10 cellular contexts compared by ENCODE assay signal in the genomic region with DNA sequence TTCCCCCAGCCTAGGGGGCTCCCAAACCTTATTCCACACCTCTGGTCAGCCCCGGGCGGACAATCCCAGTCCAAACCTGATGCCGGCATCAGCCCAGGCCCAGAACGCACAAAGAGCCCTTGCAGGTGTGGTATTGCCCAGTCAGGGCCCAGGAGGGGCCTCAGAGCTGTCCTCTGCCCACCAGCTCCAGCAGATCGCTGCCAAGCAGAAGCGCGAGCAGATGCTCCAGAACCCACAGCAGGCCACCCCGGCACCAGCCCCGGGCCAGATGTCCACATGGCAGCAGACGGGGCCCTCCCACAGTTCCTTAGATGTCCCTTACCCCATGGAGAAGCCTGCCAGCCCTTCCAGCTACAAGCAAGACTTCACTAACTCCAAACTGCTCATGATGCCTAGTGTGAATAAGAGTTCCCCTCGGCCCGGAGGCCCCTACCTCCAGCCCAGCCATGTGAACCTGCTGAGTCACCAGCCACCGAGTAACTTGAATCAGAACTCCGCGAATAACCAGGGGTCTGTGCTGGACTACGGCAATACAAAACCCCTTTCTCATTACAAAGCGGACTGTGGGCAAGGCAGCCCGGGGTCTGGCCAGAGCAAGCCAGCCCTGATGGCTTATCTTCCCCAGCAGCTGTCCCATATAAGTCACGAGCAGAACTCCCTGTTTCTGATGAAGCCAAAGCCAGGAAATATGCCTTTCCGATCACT. TPM values are rescaled to one million over a fixed set of nuclear protein-coding genes. Genes with fewer than 3 reads are reported as not detected.
A peak's percentile ranks its signal among the peaks of the same experiment; 100 is the strongest.
DNase-seq lines count a peak whose midpoint lies in the region; ATAC-seq and TF ChIP-seq lines count a peak whose summit lies in the region.
"Had no signal": no experiment of that assay in that cellular context is flagged by ENCODE, and none has a peak within 500 bp of the region (broad histone marks: within the 10 kb centered on the region; RNA-seq: fewer than 3 reads in every experiment).

No MANE protein-coding gene starts in this region.

- no peaks in the 10 kb centered on the region for H3K27me3 Mint-ChIP-seq in activated T-cell treated with anti-CD3 and anti-CD28 coated beads, Interleukin-2, amount 50 U/mL, for 24 hours
- no peaks in the 10 kb centered on the region for H3K27me3 Mint-ChIP-seq in activated T-cell treated with anti-CD3 and anti-CD28 coated beads, Interleukin-2, amount 50 U/mL, for 4 hours (ENCODE audit: low read depth)
- no peaks in the 10 kb centered on the region for H3K27me3 Mint-ChIP-seq in naive thymus-derived CD4-positive, alpha-beta T cell

- TF ChIP-seq CTCF in astrocyte of the spinal cord (IDR thresholded peaks at IDR 0.05; ENCODE audit: low read depth, low read length), result no peak
- TF ChIP-seq CTCF in thoracic aorta (IDR thresholded peaks at IDR 0.05), result no peak

- H3K4me3 ChIP-seq in astrocyte of the spinal cord (ENCODE audit: low read depth, low read length) (peak overlapping the region; percentile 8), thoracic aorta (no peak overlapping the region)
- H3K4me3 ChIP-seq in naive thymus-derived CD4-positive, alpha-beta T cell (ENCODE audit: low read length), result no peak overlapping the region

- no peaks in the 10 kb centered on the region for H3K9me3 Mint-ChIP-seq in activated T-cell treated with anti-CD3 and anti-CD28 coated beads, Interleukin-2, amount 50 U/mL, for 24 hours
- H3K9me3 Mint-ChIP-seq in activated T-cell treated with anti-CD3 and anti-CD28 coated beads, Interleukin-2, amount 50 U/mL, for 4 hours, result no peaks in the 10 kb centered on the region
- H3K9me3 Mint-ChIP-seq in naive thymus-derived CD4-positive, alpha-beta T cell, result no peaks in the 10 kb centered on the region

- H3K4me3 Mint-ChIP-seq in activated T-cell treated with anti-CD3 and anti-CD28 coated beads, Interleukin-2, amount 50 U/mL, for 24 hours, result no peak overlapping the region
- H3K4me3 Mint-ChIP-seq in activated T-cell treated with anti-CD3 and anti-CD28 coated beads, Interleukin-2, amount 50 U/mL, for 4 hours, result no peak overlapping the region
- no peak overlapping the region for H3K4me3 Mint-ChIP-seq in naive thymus-derived CD4-positive, alpha-beta T cell

- intact Hi-C loops in naive thymus-derived CD4-positive, alpha-beta T cell (cut with micrococcal nuclease), result no loop called here

- H3K4me1 ChIP-seq in thoracic aorta (ENCODE audit: control insufficient read depth in 1 of 2, low read depth in 2 of 2), result peaks cover 31 to 58% of the 10 kb centered on the region in 2 donors
- peaks cover 7 to 13% of the 10 kb centered on the region in 2 donors for H3K4me1 ChIP-seq in naive thymus-derived CD4-positive, alpha-beta T cell (ENCODE audit: control insufficient read depth in 2 of 2, insufficient read depth in 2 of 2, low read length in 2 of 2)

- peak overlapping the region; percentile 80 for H3K27ac Mint-ChIP-seq in activated T-cell treated with anti-CD3 and anti-CD28 coated beads, Interleukin-2, amount 50 U/mL, for 24 hours
- H3K27ac Mint-ChIP-seq in naive thymus-derived CD4-positive, alpha-beta T cell, result no peak overlapping the region

- DNase-seq in activated T-cell treated with anti-CD3 and anti-CD28 coated beads, Interleukin-2, amount 50 U/mL, for 24 hours, result no peak
- no peak for DNase-seq in activated T-cell treated with anti-CD3 and anti-CD28 coated beads, Interleukin-2, amount 50 U/mL, for 4 hours
- DNase-seq in astrocyte of the spinal cord (ENCODE audit: low read depth, low spot score) (peak; percentile 79), kidney glomerular epithelial cell (lab: John Stamatoyannopoulos, UW) (peak; percentile 10), thoracic aorta (ENCODE audit: low spot score) (no peak), NAMALWA (ENCODE audit: low spot score) (no peak)
- DNase-seq in naive thymus-derived CD4-positive, alpha-beta T cell, result no peak
- DNase-seq: Karpas-422 had no signal

- H3K27ac ChIP-seq in thoracic aorta, result peak overlapping the region; percentile 72 to 80
- H3K27ac ChIP-seq in naive thymus-derived CD4-positive, alpha-beta T cell (ENCODE audit: low read depth, low read length), result no peak overlapping the region
- H3K27ac ChIP-seq: foreskin keratinocyte had no signal

- POLR2A ChIA-PET in naive thymus-derived CD4-positive, alpha-beta T cell (lab: Charles Lee), result interaction anchor here (0.6 to 1.1 kb wide), 3 partner anchors 17 to 204 kb away, joined by 3 to 4 read pairs (median 3); no protein-coding TSS in a partner anchor

- H3K36me3 ChIP-seq in thoracic aorta, result peaks cover 21% of the 10 kb centered on the region
- H3K36me3 ChIP-seq in naive thymus-derived CD4-positive, alpha-beta T cell (ENCODE audit: control insufficient read depth in 2 of 3, insufficient read depth in 3 of 3, low read length in 3 of 3), result peaks cover 5 to 59% (median 13%) of the 10 kb centered on the region in 3 experiments

- peaks cover 71% of the 10 kb centered on the region for H3K4me1 Mint-ChIP-seq in activated T-cell treated with anti-CD3 and anti-CD28 coated beads, Interleukin-2, amount 50 U/mL, for 24 hours (ENCODE audit: low read depth)
- peaks cover 26% of the 10 kb centered on the region for H3K4me1 Mint-ChIP-seq in activated T-cell treated with anti-CD3 and anti-CD28 coated beads, Interleukin-2, amount 50 U/mL, for 4 hours (ENCODE audit: low read depth)
- peaks cover 31 to 48% (median 37%) of the 10 kb centered on the region in 7 donors for H3K4me1 Mint-ChIP-seq in naive thymus-derived CD4-positive, alpha-beta T cell

- H3K27me3 ChIP-seq in thoracic aorta (replicated peaks; ENCODE audit: insufficient read depth), result no peaks in the 10 kb centered on the region
- no peaks in the 10 kb centered on the region for H3K27me3 ChIP-seq in naive thymus-derived CD4-positive, alpha-beta T cell (ENCODE audit: control insufficient read depth in 2 of 2, insufficient read depth in 2 of 2, low read length in 2 of 2)
- H3K27me3 ChIP-seq: foreskin keratinocyte had no signal

- CTCF ChIA-PET in naive thymus-derived CD4-positive, alpha-beta T cell (lab: Charles Lee), result interaction anchor here (0.8 kb wide), 1 partner anchor 382 kb away, joined by 4 read pairs; no protein-coding TSS in a partner anchor

- in situ Hi-C loops in astrocyte of the spinal cord (cut with HindIII; ENCODE audit: low sequenced_read_pairs), result no loop called here

- no peak for ATAC-seq in activated T-cell treated with anti-CD3 and anti-CD28 coated beads, Interleukin-2, amount 50 U/mL, for 4 hours
- ATAC-seq in thoracic aorta (ENCODE audit: insufficient number of reproducible peaks, low FRiP score, low read depth) (no peak), HG03460 (IDR thresholded peaks at IDR 0.05; ENCODE audit: unreplicated experiment) (no peak)
- ATAC-seq in naive thymus-derived CD4-positive, alpha-beta T cell, result no peak

- no peaks in the 10 kb centered on the region for H3K9me3 ChIP-seq in thoracic aorta
- no peaks in the 10 kb centered on the region for H3K9me3 ChIP-seq in naive thymus-derived CD4-positive, alpha-beta T cell (ENCODE audit: control insufficient read depth in 2 of 3, low read length in 3 of 3)

- H3K36me3 Mint-ChIP-seq in activated T-cell treated with anti-CD3 and anti-CD28 coated beads, Interleukin-2, amount 50 U/mL, for 24 hours (ENCODE audit: low read depth), result peaks cover 66% of the 10 kb centered on the region
- peaks cover 23% of the 10 kb centered on the region for H3K36me3 Mint-ChIP-seq in activated T-cell treated with anti-CD3 and anti-CD28 coated beads, Interleukin-2, amount 50 U/mL, for 4 hours (ENCODE audit: insufficient read depth)
- H3K36me3 Mint-ChIP-seq in naive thymus-derived CD4-positive, alpha-beta T cell, result peaks cover 0 to 23% (median 4%) of the 10 kb centered on the region in 5 donors

RNA-seq across cellular contexts. Expression of a gene that starts 27.6 kb away (rescaled TPM):
- 1 to 10 TPM in 1 of 3 donors, under 1 TPM in 2; 0.37 to 2.3 (median 0.61) TPM for total RNA-seq in activated T-cell treated with anti-CD3 and anti-CD28 coated beads, Interleukin-2, amount 50 U/mL, for 4 hours
- 1 to 10 TPM; 4.9 to 6.6 TPM for total RNA-seq in thoracic aorta
- 1 to 10 TPM; 2.0 to 8.1 (median 6.0) TPM for total RNA-seq in naive thymus-derived CD4-positive, alpha-beta T cell
- 1 to 10 TPM in 1 of 2 donors, under 1 TPM in 1; 0.97 to 1.2 TPM for polyA plus RNA-seq in naive thymus-derived CD4-positive, alpha-beta T cell

RNA-seq across cellular contexts. Expression of a gene that starts 33.6 kb away (rescaled TPM):
- total RNA-seq in activated T-cell treated with anti-CD3 and anti-CD28 coated beads, Interleukin-2, amount 50 U/mL, for 4 hours, result 10 to 100 TPM; 24.5 to 27.5 (median 26.9) TPM
- 10 to 100 TPM; 22.9 to 38.1 TPM for total RNA-seq in thoracic aorta
- 10 to 100 TPM; 26.4 to 51.2 (median 35.5) TPM for total RNA-seq in naive thymus-derived CD4-positive, alpha-beta T cell
- 10 to 100 TPM in 1 of 2 donors, 1 to 10 TPM in 1; 3.5 to 12.3 TPM for polyA plus RNA-seq in naive thymus-derived CD4-positive, alpha-beta T cell

RNA-seq across cellular contexts. Expression of a gene that starts 40.5 kb away (rescaled TPM):
- 10 to 100 TPM; 43.6 to 63.7 (median 54.5) TPM for total RNA-seq in activated T-cell treated with anti-CD3 and anti-CD28 coated beads, Interleukin-2, amount 50 U/mL, for 4 hours
- 10 to 100 TPM; 66.5 to 87.7 TPM for total RNA-seq in thoracic aorta
- 100 to 1,000 TPM in 4 of 5 experiments, 10 to 100 TPM in 1; 98.3 to 143 (median 118) TPM for total RNA-seq in naive thymus-derived CD4-positive, alpha-beta T cell
- polyA plus RNA-seq in naive thymus-derived CD4-positive, alpha-beta T cell, result 10 to 100 TPM; 12.3 to 19.0 TPM

RNA-seq across cellular contexts. Expression of a gene that starts 54.5 kb away (rescaled TPM):
- total RNA-seq in activated T-cell treated with anti-CD3 and anti-CD28 coated beads, Interleukin-2, amount 50 U/mL, for 4 hours, result 100 to 1,000 TPM; 109 to 141 (median 111) TPM
- 100 to 1,000 TPM; 375 to 469 TPM for total RNA-seq in thoracic aorta
- total RNA-seq in naive thymus-derived CD4-positive, alpha-beta T cell, result 100 to 1,000 TPM; 173 to 309 (median 233) TPM
- polyA plus RNA-seq in naive thymus-derived CD4-positive, alpha-beta T cell, result 100 to 1,000 TPM; 129 to 178 TPM

Comparison
In these comparisons a context has a peak if more than half of its experiments do, and no peak if none do; other contexts are left out.
1. DNase-seq: peak in astrocyte of the spinal cord (single experiment) and kidney glomerular epithelial cell (single experiment); none in activated T-cell treated with anti-CD3 and anti-CD28 coated beads, Interleukin-2, amount 50 U/mL, for 24 hours (single experiment), activated T-cell treated with anti-CD3 and anti-CD28 coated beads, Interleukin-2, amount 50 U/mL, for 4 hours (single experiment), thoracic aorta (single experiment), naive thymus-derived CD4-positive, alpha-beta T cell (0 of 9) and NAMALWA (single experiment).